ENCODE assay signal across 16 cellular contexts in the genomic region with DNA sequence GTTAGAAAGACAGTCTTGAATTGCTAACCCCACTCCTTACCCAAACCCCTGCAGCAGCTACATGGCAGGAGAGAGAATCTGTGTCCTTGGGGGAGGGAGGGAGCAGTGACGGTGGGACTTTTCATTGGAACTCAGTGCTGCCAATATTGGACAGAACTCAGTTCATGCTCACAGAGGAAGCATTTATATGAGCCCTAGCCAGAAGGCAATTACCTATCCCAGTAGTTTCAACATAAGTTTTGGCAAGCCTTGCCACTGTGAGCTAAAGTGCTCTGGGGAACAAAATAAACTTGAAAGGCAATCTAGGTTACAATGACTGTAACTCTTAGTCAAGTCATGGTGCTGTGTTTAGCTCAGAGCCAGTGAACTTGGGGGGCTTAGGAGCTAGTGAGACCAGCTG.
A peak's percentile ranks its signal among the peaks of the same experiment; 100 is the strongest.
DNase-seq lines count a peak whose midpoint lies in the region; ATAC-seq and TF ChIP-seq lines count a peak whose summit lies in the region.
"Had no signal": no experiment of that assay in that cellular context is flagged by ENCODE, and none has a peak within 500 bp of the region (broad histone marks: within the 10 kb centered on the region; RNA-seq: fewer than 3 reads in every experiment).

No MANE protein-coding gene starts in this region.

- H3K4me1 Mint-ChIP-seq in MCF 10A (ENCODE audit: insufficient read depth, unreplicated experiment) (no peaks in the 10 kb centered on the region), nephron progenitor cell (no peaks in the 10 kb centered on the region)
- H3K4me1 Mint-ChIP-seq: CD14-positive monocyte; CD4-positive, alpha-beta memory T cell had no signal

- H3K36me3 ChIP-seq in breast epithelium (no peaks in the 10 kb centered on the region), right atrium auricular region (no peaks in the 10 kb centered on the region), SK-N-MC (ENCODE audit: insufficient read depth, low read length) (peaks cover under 1% of the 10 kb centered on the region; the same call in 1 of the 2 replicates), sigmoid colon (no peaks in the 10 kb centered on the region)
- H3K36me3 ChIP-seq: BLaER1, HAP-1 had no signal

- H3K4me1 ChIP-seq in breast epithelium = no peaks in the 10 kb centered on the region
- no peaks in the 10 kb centered on the region for H3K4me1 ChIP-seq in right atrium auricular region
- H3K4me1 ChIP-seq in sigmoid colon = no peaks in the 10 kb centered on the region
- H3K4me1 ChIP-seq: BLaER1, HAP-1 had no signal

- no peaks in the 10 kb centered on the region for H3K9me3 ChIP-seq in breast epithelium
- H3K9me3 ChIP-seq in right atrium auricular region = no peaks in the 10 kb centered on the region
- no peaks in the 10 kb centered on the region for H3K9me3 ChIP-seq in SK-N-MC (ENCODE audit: low read depth, low read length)
- no peaks in the 10 kb centered on the region for H3K9me3 ChIP-seq in sigmoid colon
- H3K9me3 ChIP-seq: BLaER1, HAP-1 had no signal

- 30 to 80% methylated on average over 1 of the region's 1 CpG for WGBS in sigmoid colon, 2 donors

- BruUV-seq in MCF 10A (replicated peaks; lab: Mats Ljungman, UMichigan) = no TSS peak

- no peak for TF ChIP-seq POLR2A in breast epithelium (IDR thresholded peaks at IDR 0.05)
- TF ChIP-seq POLR2A in sigmoid colon (IDR thresholded peaks at IDR 0.05) = no peak

- no peak overlapping the region for H3K9ac ChIP-seq in SK-N-MC (ENCODE audit: insufficient read length)
- H3K9ac ChIP-seq: BLaER1 had no signal

- H3K27me3 ChIP-seq in breast epithelium (no peaks in the 10 kb centered on the region), right atrium auricular region (no peaks in the 10 kb centered on the region), sigmoid colon (no peaks in the 10 kb centered on the region)
- H3K27me3 ChIP-seq: BLaER1 had no signal

- DNase-seq in MCF 10A (ENCODE audit: unreplicated experiment) (peak; percentile 1), breast epithelium (ENCODE audit: low spot score in 2 of 2) (no peak), left ventricle myocardium superior (no peak), right atrium auricular region (ENCODE audit: low spot score) (no peak), SK-N-MC (ENCODE audit: low read depth, low spot score) (peak; percentile 10), nephron progenitor cell (no peak), sigmoid colon (no peak)
- DNase-seq: 8988T; CD4-positive, alpha-beta memory T cell; DMS153; DMS79; GF-D8 had no signal

- no peak for TF ChIP-seq EP300 in sigmoid colon (IDR thresholded peaks at IDR 0.05)

- CTCF ChIA-PET in MCF 10A (lab: Yijun Ruan, JAX) = no interaction called here

- POLR2A ChIA-PET in MCF 10A (lab: Yijun Ruan, JAX) = no interaction called here

- H3K9me3 Mint-ChIP-seq in MCF 10A (ENCODE audit: unreplicated experiment) = peaks cover 31% of the 10 kb centered on the region
- H3K9me3 Mint-ChIP-seq in nephron progenitor cell = no peaks in the 10 kb centered on the region

- intact Hi-C loops in MCF 10A (cut with micrococcal nuclease) = no loop called here
- intact Hi-C loops in breast epithelium (cut with DNase I; ENCODE audit: low total_unique reads) = no loop called here
- intact Hi-C loops in left ventricle myocardium superior (cut with micrococcal nuclease) = no loop called here
- intact Hi-C loops in sigmoid colon (cut with DNase I) = no loop called here

- ATAC-seq in left ventricle myocardium superior (peak; percentile 31), HG03469 (IDR thresholded peaks at IDR 0.05; ENCODE audit: unreplicated experiment) (no peak)

- no peak overlapping the region for H3K27ac Mint-ChIP-seq in MCF 10A (ENCODE audit: low read depth, unreplicated experiment)
- peak overlapping the region; percentile 77 for H3K27ac Mint-ChIP-seq in nephron progenitor cell
- H3K27ac Mint-ChIP-seq: CD4-positive, alpha-beta memory T cell had no signal

- no peaks in the 10 kb centered on the region for H3K36me3 Mint-ChIP-seq in MCF 10A (ENCODE audit: insufficient read depth, unreplicated experiment)
- H3K36me3 Mint-ChIP-seq in nephron progenitor cell (ENCODE audit: low read depth) = no peaks in the 10 kb centered on the region
- H3K36me3 Mint-ChIP-seq: CD14-positive monocyte; CD4-positive, alpha-beta memory T cell had no signal

- H3K27ac ChIP-seq in breast epithelium = no peak overlapping the region
- no peak overlapping the region for H3K27ac ChIP-seq in right atrium auricular region
- H3K27ac ChIP-seq in SK-N-MC = no peak overlapping the region
- no peak overlapping the region for H3K27ac ChIP-seq in sigmoid colon
- H3K27ac ChIP-seq: BLaER1 had no signal

- H3K4me3 ChIP-seq in breast epithelium (no peak overlapping the region), right atrium auricular region (no peak overlapping the region), SK-N-MC (no peak overlapping the region), sigmoid colon (no peak overlapping the region)
- H3K4me3 ChIP-seq: BLaER1, HAP-1 had no signal

- H3K27me3 Mint-ChIP-seq in MCF 10A (ENCODE audit: insufficient read depth, unreplicated experiment) (no peaks in the 10 kb centered on the region), nephron progenitor cell (ENCODE audit: low read depth, poor library complexity) (peaks cover 11% of the 10 kb centered on the region)
- H3K27me3 Mint-ChIP-seq: CD4-positive, alpha-beta memory T cell had no signal

- H3K4me3 Mint-ChIP-seq in MCF 10A (ENCODE audit: unreplicated experiment) (no peak overlapping the region), nephron progenitor cell (no peak overlapping the region)
- H3K4me3 Mint-ChIP-seq: CD14-positive monocyte; CD4-positive, alpha-beta memory T cell had no signal

- no peak for TF ChIP-seq CTCF in MCF 10A (IDR thresholded peaks at IDR 0.05; ENCODE audit: unreplicated experiment)
- no peak for TF ChIP-seq CTCF in breast epithelium (IDR thresholded peaks at IDR 0.05)
- no peak for TF ChIP-seq CTCF in right atrium auricular region (IDR thresholded peaks at IDR 0.05)
- TF ChIP-seq CTCF in nephron progenitor cell (IDR thresholded peaks at IDR 0.05) = no peak
- TF ChIP-seq CTCF in sigmoid colon (IDR thresholded peaks at IDR 0.05) = no peak

Comparison
In these comparisons a context has a peak if more than half of its experiments do, and no peak if none do; other contexts are left out.
1. DNase-seq: peak in MCF 10A (single experiment) and SK-N-MC (single experiment); none in breast epithelium (0 of 2), left ventricle myocardium superior (single experiment), right atrium auricular region (single experiment), nephron progenitor cell (single experiment) and sigmoid colon (single experiment).